8 cellular contexts compared by ENCODE assay signal in genomic region chr3:47324278-47324865, GRCh38. TPM values are rescaled to one million over a fixed set of nuclear protein-coding genes. Genes with fewer than 3 reads are reported as not detected.
DNase-seq lines count a peak whose midpoint lies in the region; ATAC-seq and TF ChIP-seq lines count a peak whose summit lies in the region.

No MANE protein-coding gene starts in this region.

- DNase-seq in AG20443 (ENCODE audit: low spot score) (peak; percentile 89), GM20000 (ENCODE audit: low spot score) (peak; percentile 70), NCI-H748 treated with DMSO at 0.1 percent for 48 hours (lab: John Stamatoyannopoulos, UW) (peak; percentile 12), epithelial cell of proximal tubule (ENCODE audit: low read depth) (peak; percentile 43), mucosa of gallbladder (ENCODE audit: low spot score) (peak; percentile 71)
- peak; percentile 16 for DNase-seq in activated CD8-positive, alpha-beta memory T cell treated with anti-CD3 and anti-CD28 coated beads, Interleukin-2, amount 50 U/mL, for 1 hour (ENCODE audit: extremely low read depth)
- peak; percentile 28 to 44 for DNase-seq in stimulated activated naive CD8-positive, alpha-beta T cell treated with anti-CD3 and anti-CD28 coated beads, Interleukin-15, amount 100 ng/mL, for 72 hours

- no peak overlapping the region for H3K4me3 ChIP-seq in epithelial cell of proximal tubule (ENCODE audit: low read depth, low read length)

- H3K4me1 Mint-ChIP-seq in stimulated activated naive CD8-positive, alpha-beta T cell treated with anti-CD3 and anti-CD28 coated beads, Interleukin-15, amount 100 ng/mL, for 72 hours = peaks cover 9% of the 10 kb centered on the region

- no peaks in the 10 kb centered on the region for H3K9me3 Mint-ChIP-seq in stimulated activated naive CD8-positive, alpha-beta T cell treated with anti-CD3 and anti-CD28 coated beads, Interleukin-15, amount 100 ng/mL, for 72 hours

- H3K4me3 Mint-ChIP-seq in stimulated activated naive CD8-positive, alpha-beta T cell treated with anti-CD3 and anti-CD28 coated beads, Interleukin-15, amount 100 ng/mL, for 72 hours = no peak overlapping the region

- peak; percentile 69 for ATAC-seq in stimulated activated naive CD8-positive, alpha-beta T cell treated with anti-CD3 and anti-CD28 coated beads, Interleukin-15, amount 100 ng/mL, for 72 hours
- no peak for ATAC-seq in HG03439 (IDR thresholded peaks at IDR 0.05; ENCODE audit: unreplicated experiment)

- TF ChIP-seq CTCF in GM20000 (IDR thresholded peaks at IDR 0.05; ENCODE audit: extremely low read depth, missing control alignments) (peak; percentile 44), epithelial cell of proximal tubule (conservative IDR thresholded peaks at IDR 0.05; ENCODE audit: low read depth, low read length) (peak; percentile 86)

- peak overlapping the region in 1 of 2 donors; percentile 71 for H3K27ac Mint-ChIP-seq in stimulated activated naive CD8-positive, alpha-beta T cell treated with anti-CD3 and anti-CD28 coated beads, Interleukin-15, amount 100 ng/mL, for 72 hours

- H3K27me3 Mint-ChIP-seq in stimulated activated naive CD8-positive, alpha-beta T cell treated with anti-CD3 and anti-CD28 coated beads, Interleukin-15, amount 100 ng/mL, for 72 hours = no peaks in the 10 kb centered on the region

RNA-seq across cellular contexts. Expression of gene KLHL18, which starts 41.6 kb away (rescaled TPM):
- 13.7 and 24.3 TPM in 2 replicates for total RNA-seq in epithelial cell of proximal tubule
- 32.4 TPM for total RNA-seq in mucosa of gallbladder

RNA-seq across cellular contexts. Expression of gene KIF9, which starts 41.8 kb away (rescaled TPM):
- total RNA-seq in epithelial cell of proximal tubule = 7.8 and 16.1 TPM in 2 replicates
- 12.0 TPM for total RNA-seq in mucosa of gallbladder

RNA-seq across cellular contexts. Expression of gene PTPN23, which starts 56.4 kb away (rescaled TPM):
- total RNA-seq in epithelial cell of proximal tubule (14.2 and 15.0 TPM in 2 replicates), mucosa of gallbladder (58.2 TPM)

Comparison
In these comparisons a context has a peak if more than half of its experiments do, and no peak if none do; other contexts are left out.
1. DNase-seq: peak in every context shown above with its lines; median percentile 89 in AG20443; 71 in mucosa of gallbladder; 70 in GM20000; 43 in epithelial cell of proximal tubule; 36 in stimulated activated naive CD8-positive, alpha-beta T cell treated with anti-CD3 and anti-CD28 coated beads, Interleukin-15, amount 100 ng/mL, for 72 hours; 16 in activated CD8-positive, alpha-beta memory T cell treated with anti-CD3 and anti-CD28 coated beads, Interleukin-2, amount 50 U/mL, for 1 hour; 12 in NCI-H748 treated with DMSO at 0.1 percent for 48 hours.